In genomic region chr3:39383913-39384664, GRCh38 we compare ENCODE assay signal across 8 cellular contexts. TPM values are rescaled to one million over a fixed set of nuclear protein-coding genes. Genes with fewer than 3 reads are reported as not detected.
DNase-seq lines count a peak whose midpoint lies in the region; ATAC-seq and TF ChIP-seq lines count a peak whose summit lies in the region.

No MANE protein-coding gene starts in this region.

- H3K4me3 ChIP-seq in BLaER1 treated with 17β-estradiol and CSF1 and Interleukin-3, amounts not matched to agents 10 nM and 100 nM = peak overlapping the region; percentile 75 to 94 (median 84)
- H3K4me3 ChIP-seq in epithelial cell of proximal tubule (ENCODE audit: low read depth, low read length) = peak overlapping the region; percentile 84

- no peak for TF ChIP-seq CTCF in GM20000 (IDR thresholded peaks at IDR 0.05; ENCODE audit: extremely low read depth, missing control alignments)
- TF ChIP-seq CTCF in epithelial cell of proximal tubule (conservative IDR thresholded peaks at IDR 0.05; ENCODE audit: low read depth, low read length) = no peak

- DNase-seq in GM20000 (ENCODE audit: low spot score) = peak; percentile 96
- DNase-seq in HT1080 (ENCODE audit: low read depth) = peak; percentile 94
- DNase-seq in activated CD8-positive, alpha-beta memory T cell treated with anti-CD3 and anti-CD28 coated beads for 48 hours (ENCODE audit: low read depth in 2 of 3, low spot score in 2 of 3) = peak; percentile 81 to 94 (median 87)
- no peak for DNase-seq in epithelial cell of proximal tubule (ENCODE audit: low read depth)
- DNase-seq in myocyte (ENCODE audit: low read depth) = peak; percentile 95
- DNase-seq in stimulated activated effector memory CD8-positive, alpha-beta T cell treated with anti-CD3 and anti-CD28 coated beads, Interleukin-12 subunit alpha, Interleukin-12 subunit beta, amount 100 ng/mL, for 72 hours (ENCODE audit: low spot score in 2 of 2) = peak; percentile 93 to 96
- DNase-seq in NCI-H774 (lab: John Stamatoyannopoulos, UW) = no peak

- peak; percentile 86 for ATAC-seq in stimulated activated effector memory CD8-positive, alpha-beta T cell treated with anti-CD3 and anti-CD28 coated beads, Interleukin-12 subunit alpha, Interleukin-12 subunit beta, amount 100 ng/mL, for 72 hours

- H3K36me3 ChIP-seq in BLaER1 treated with 17β-estradiol and CSF1 and Interleukin-3, amounts not matched to agents 10 nM and 100 nM = peaks cover 0 to 13% (median 6%) of the 10 kb centered on the region in 11 experiments; a peak in 5 of 22 replicates

- peak overlapping the region; percentile 80 to 97 (median 91) for H3K4me2 ChIP-seq in BLaER1 treated with 17β-estradiol and CSF1 and Interleukin-3, amounts not matched to agents 10 nM and 100 nM

- H3K9ac ChIP-seq in BLaER1 treated with 17β-estradiol and CSF1 and Interleukin-3, amounts not matched to agents 10 nM and 100 nM = peak overlapping the region; percentile 83 to 92 (median 87)

- H3K9me3 Mint-ChIP-seq in stimulated activated effector memory CD8-positive, alpha-beta T cell treated with anti-CD3 and anti-CD28 coated beads, Interleukin-12 subunit alpha, Interleukin-12 subunit beta, amount 100 ng/mL, for 72 hours = no peaks in the 10 kb centered on the region

- peaks cover 40 to 63% (median 55%) of the 10 kb centered on the region in 10 experiments for H3K4me1 ChIP-seq in BLaER1 treated with 17β-estradiol and CSF1 and Interleukin-3, amounts not matched to agents 10 nM and 100 nM

- peak overlapping the region; percentile 99 for H3K27ac Mint-ChIP-seq in stimulated activated effector memory CD8-positive, alpha-beta T cell treated with anti-CD3 and anti-CD28 coated beads, Interleukin-12 subunit alpha, Interleukin-12 subunit beta, amount 100 ng/mL, for 72 hours

- H4K20me1 ChIP-seq in BLaER1 treated with 17β-estradiol and CSF1 and Interleukin-3, amounts not matched to agents 10 nM and 100 nM = peaks cover 20 to 55% (median 52%) of the 10 kb centered on the region in 11 experiments; a peak in 21 of 22 replicates

- H3K36me3 Mint-ChIP-seq in stimulated activated effector memory CD8-positive, alpha-beta T cell treated with anti-CD3 and anti-CD28 coated beads, Interleukin-12 subunit alpha, Interleukin-12 subunit beta, amount 100 ng/mL, for 72 hours = peaks cover 17% of the 10 kb centered on the region

- peak overlapping the region; percentile 67 to 92 (median 88) for H3K27ac ChIP-seq in BLaER1 treated with 17β-estradiol and CSF1 and Interleukin-3, amounts not matched to agents 10 nM and 100 nM

- peaks cover 0 to 16% (median 0%) of the 10 kb centered on the region in 11 experiments; a peak in 3 of 22 replicates for H3K27me3 ChIP-seq in BLaER1 treated with 17β-estradiol and CSF1 and Interleukin-3, amounts not matched to agents 10 nM and 100 nM

- H3K9me3 ChIP-seq in BLaER1 treated with 17β-estradiol and CSF1 and Interleukin-3, amounts not matched to agents 10 nM and 100 nM (replicated peaks in 1 of 11) = no peaks in the 10 kb centered on the region

- H3K4me3 Mint-ChIP-seq in stimulated activated effector memory CD8-positive, alpha-beta T cell treated with anti-CD3 and anti-CD28 coated beads, Interleukin-12 subunit alpha, Interleukin-12 subunit beta, amount 100 ng/mL, for 72 hours = peak overlapping the region; percentile 100

- H3K4me1 Mint-ChIP-seq in stimulated activated effector memory CD8-positive, alpha-beta T cell treated with anti-CD3 and anti-CD28 coated beads, Interleukin-12 subunit alpha, Interleukin-12 subunit beta, amount 100 ng/mL, for 72 hours = peaks cover 57% of the 10 kb centered on the region

RNA-seq across cellular contexts. Expression of gene SLC25A38, which starts 0.9 kb away (rescaled TPM):
- 37.1 and 53.8 TPM in 2 replicates for total RNA-seq in HT1080 (2014; rRNA removed; shearing (Covaris generic))
- 31.8 and 33.3 TPM in 2 replicates for polyA plus RNA-seq in HT1080 (2015; cell fraction: cytosol; rRNA removed)
- 26.0 and 26.8 TPM in 2 replicates for polyA plus RNA-seq in HT1080 (2015; cell fraction: nucleus; rRNA removed)
- 20.8 and 29.7 TPM in 2 replicates for total RNA-seq in epithelial cell of proximal tubule
- total RNA-seq in myocyte = 25.5 and 28.5 TPM in 2 replicates
- polyA plus RNA-seq in myocyte (2012) = 28.3 TPM

RNA-seq across cellular contexts. Expression of gene RPSA, which starts 22.4 kb away (rescaled TPM):
- 2,701 and 2,964 TPM in 2 replicates for total RNA-seq in HT1080 (2014; rRNA removed; shearing (Covaris generic))
- 3,532 and 3,656 TPM in 2 replicates for polyA plus RNA-seq in HT1080 (2015; cell fraction: cytosol; rRNA removed)
- polyA plus RNA-seq in HT1080 (2015; cell fraction: nucleus; rRNA removed) = 1,497 and 1,638 TPM in 2 replicates
- total RNA-seq in epithelial cell of proximal tubule (2,720 and 3,068 TPM in 2 replicates), myocyte (953 and 1,060 TPM in 2 replicates)
- polyA plus RNA-seq in myocyte (2012) = 957 TPM

RNA-seq across cellular contexts. Expression of gene CCR8, which starts 54.6 kb away (rescaled TPM):
- total RNA-seq in HT1080 (2014; rRNA removed; shearing (Covaris generic)) = not detected in 2 replicates
- polyA plus RNA-seq in HT1080 (2015; cell fraction: cytosol; rRNA removed) = not detected in 2 replicates
- not detected in 2 replicates for polyA plus RNA-seq in HT1080 (2015; cell fraction: nucleus; rRNA removed)
- total RNA-seq in epithelial cell of proximal tubule (not detected in 2 replicates), myocyte (not detected in 2 replicates)
- polyA plus RNA-seq in myocyte (2012) = not detected

Comparison
In these comparisons a context has a peak if more than half of its experiments do, and no peak if none do; other contexts are left out.
1. DNase-seq: peak in GM20000 (single experiment), HT1080 (single experiment), activated CD8-positive, alpha-beta memory T cell treated with anti-CD3 and anti-CD28 coated beads for 48 hours (3 of 3), myocyte (single experiment) and stimulated activated effector memory CD8-positive, alpha-beta T cell treated with anti-CD3 and anti-CD28 coated beads, Interleukin-12 subunit alpha, Interleukin-12 subunit beta, amount 100 ng/mL, for 72 hours (2 of 2); none in epithelial cell of proximal tubule (single experiment) and NCI-H774 (single experiment).